Comparison of ENCODE assay signal across 8 cellular contexts in genomic region chr9:131738838-131739191, GRCh38. TPM values are rescaled to one million over a fixed set of nuclear protein-coding genes. Genes with fewer than 3 reads are reported as not detected.
A peak's percentile ranks its signal among the peaks of the same experiment; 100 is the strongest.
DNase-seq lines count a peak whose midpoint lies in the region; ATAC-seq and TF ChIP-seq lines count a peak whose summit lies in the region.

No MANE protein-coding gene starts in this region.

- peak overlapping the region; percentile 99 for H3K4me3 Mint-ChIP-seq in endothelial cell (ENCODE audit: unreplicated experiment)

- peak overlapping the region; percentile 35; the same call in 1 of the 2 replicates for H2AFZ ChIP-seq in PC-3 (ENCODE audit: low read length)
- peak overlapping the region; percentile 32 for H2AFZ ChIP-seq in osteoblast (ENCODE audit: low read length)

- H3F3A ChIP-seq in PC-3 (ENCODE audit: low read length, unreplicated experiment), result peaks cover 12% of the 10 kb centered on the region

- H3K4me1 Mint-ChIP-seq in endothelial cell (ENCODE audit: unreplicated experiment), result peaks cover 52% of the 10 kb centered on the region

- ATAC-seq in PC-3, result peak; percentile 25; the same call in 1 of the 2 replicates

- H3K4me3 ChIP-seq in PC-3 (ENCODE audit: low read length) (peak overlapping the region; percentile 87), osteoblast (ENCODE audit: insufficient read depth, low read length) (peak overlapping the region; percentile 85)

- no TSS peak for BruUV-seq in PC-3 (replicated peaks; lab: Mats Ljungman, UMichigan)

- peak overlapping the region; percentile 85 for H3K27ac Mint-ChIP-seq in endothelial cell (ENCODE audit: unreplicated experiment)

- no peaks in the 10 kb centered on the region for H3K36me3 ChIP-seq in PC-3 (ENCODE audit: low read depth, low read length)
- H3K36me3 ChIP-seq in osteoblast (ENCODE audit: insufficient read depth, low read length), result no peaks in the 10 kb centered on the region

- DNase-seq in NCI-H1105 treated with DMSO at 0.1 percent for 48 hours (lab: John Stamatoyannopoulos, UW), result peak; percentile 8
- DNase-seq in NCI-H1105 (lab: John Stamatoyannopoulos, UW), result no peak
- DNase-seq in PC-3, result peak; percentile 52
- no peak for DNase-seq in endothelial cell (ENCODE audit: low spot score)
- peak; percentile 85 for DNase-seq in osteoblast (ENCODE audit: insufficient read length, low spot score, missing footprints)
- no peak for DNase-seq in NCI-H2081 treated with DMSO at 0.1 percent for 48 hours (lab: John Stamatoyannopoulos, UW)
- DNase-seq in NCI-H1694 treated with DMSO at 0.1 percent for 48 hours (lab: John Stamatoyannopoulos, UW), result no peak
- DNase-seq in AG20443 (ENCODE audit: low spot score), result no peak

- TF ChIP-seq CTCF in PC-3 (conservative IDR thresholded peaks at IDR 0.05; ENCODE audit: low read depth, low read length), result no peak
- no peak for TF ChIP-seq CTCF in endothelial cell (IDR thresholded peaks at IDR 0.05; ENCODE audit: unreplicated experiment)
- no peak for TF ChIP-seq CTCF in osteoblast (IDR thresholded peaks at IDR 0.05; ENCODE audit: extremely low read depth, low read depth, low read length)

- peaks cover 37% of the 10 kb centered on the region for H3K4me1 ChIP-seq in PC-3 (ENCODE audit: insufficient read depth, low read length)
- H3K4me1 ChIP-seq in osteoblast (ENCODE audit: insufficient read depth, low read length), result peaks cover 29% of the 10 kb centered on the region

- H3K4me2 ChIP-seq in PC-3 (ENCODE audit: low read length) (peak overlapping the region; percentile 97), osteoblast (ENCODE audit: insufficient read depth, low read length) (peak overlapping the region; percentile 99)

- H4K20me1 ChIP-seq in PC-3 (ENCODE audit: low read length) (peaks cover 18% of the 10 kb centered on the region; the same call in 1 of the 2 replicates), osteoblast (ENCODE audit: insufficient read depth, low read length) (peaks cover 47% of the 10 kb centered on the region)

- POLR2A ChIA-PET in PC-3 (lab: Charles Lee; ENCODE audit: unreplicated experiment), result no interaction called here

- peak overlapping the region; percentile 20; the same call in 1 of the 2 replicates for H3K27ac ChIP-seq in PC-3 (ENCODE audit: low read length)
- H3K27ac ChIP-seq in osteoblast (ENCODE audit: low read depth, low read length), result peak overlapping the region; percentile 60

- peak overlapping the region; percentile 68 for H3K9ac ChIP-seq in PC-3 (ENCODE audit: low read length)

- H3K9me2 ChIP-seq in PC-3 (replicated peaks; ENCODE audit: low read length), result no peaks in the 10 kb centered on the region

- H3K27me3 ChIP-seq in PC-3 (ENCODE audit: low read length) (no peaks in the 10 kb centered on the region), osteoblast (ENCODE audit: insufficient read depth, low read length) (no peaks in the 10 kb centered on the region)

- intact Hi-C loops in PC-3 (cut with micrococcal nuclease), result loop anchor here (2.0 to 5.0 kb wide), 2 partner anchors 70 to 132 kb away; no protein-coding TSS in a partner anchor

- CTCF ChIA-PET in PC-3 (lab: Charles Lee), result interaction anchor here (0.7 to 1.0 kb wide), 2 partner anchors 42 to 61 kb away, joined by 3 read pairs; no protein-coding TSS in a partner anchor

- peaks cover 10% of the 10 kb centered on the region for H3K27me3 Mint-ChIP-seq in endothelial cell (ENCODE audit: unreplicated experiment)

- H3K9me3 Mint-ChIP-seq in endothelial cell (ENCODE audit: unreplicated experiment), result no peaks in the 10 kb centered on the region

- H3K9me3 ChIP-seq in PC-3 (ENCODE audit: low read length), result no peaks in the 10 kb centered on the region
- H3K9me3 ChIP-seq in osteoblast (ENCODE audit: low read depth, low read length), result no peaks in the 10 kb centered on the region

- peaks cover 45% of the 10 kb centered on the region for H3K79me2 ChIP-seq in PC-3 (ENCODE audit: low read length)
- H3K79me2 ChIP-seq in osteoblast (ENCODE audit: insufficient read depth, low read length), result peaks cover 53% of the 10 kb centered on the region

- H3K36me3 Mint-ChIP-seq in endothelial cell (ENCODE audit: low read depth, unreplicated experiment), result peaks cover 19% of the 10 kb centered on the region

RNA-seq across cellular contexts. Expression of gene RAPGEF1, which starts 1.1 kb away (rescaled TPM):
- 25.2 and 38.0 TPM in 2 replicates for total RNA-seq in PC-3 (2014; rRNA removed)
- total RNA-seq in endothelial cell (ENCODE audit: unreplicated experiment), result 226 TPM
- total RNA-seq in osteoblast, result 34.7 and 42.1 TPM in 2 replicates

Comparison
In these comparisons a context has a peak if more than half of its experiments do, and no peak if none do; other contexts are left out.
1. DNase-seq: peak in NCI-H1105 treated with DMSO at 0.1 percent for 48 hours (single experiment), PC-3 (single experiment) and osteoblast (single experiment); none in NCI-H1105 (single experiment), endothelial cell (single experiment), NCI-H2081 treated with DMSO at 0.1 percent for 48 hours (single experiment), NCI-H1694 treated with DMSO at 0.1 percent for 48 hours (single experiment) and AG20443 (single experiment).